In genomic region chr15:75114327-75114726, GRCh38 we compare ENCODE assay signal across 1 cellular context.
TF ChIP-seq lines count a peak whose summit lies in the region.

No MANE protein-coding gene starts in this region.

TF ChIP-seq in GM12878, 131 proteins besides CTCF, POLR2A, EP300 and RAD21 (continued from another document):
- peak; percentile 30; the same call in 1 of the 2 replicates for TF ChIP-seq PKNOX1 (IDR thresholded peaks at IDR 0.05)
- no peak for TF ChIP-seq ZNF207 (IDR thresholded peaks at IDR 0.05; ENCODE audit: borderline replicate concordance)
- peak; percentile 64; the same call in 1 of the 2 replicates for TF ChIP-seq TCF3 (IDR thresholded peaks at IDR 0.05; ENCODE audit: borderline replicate concordance, insufficient read depth, low read depth, low read length)
- TF ChIP-seq PRDM15 (CRISPR knock-in tag; IDR thresholded peaks at IDR 0.05): no peak
- no peak for TF ChIP-seq TARDBP (IDR thresholded peaks at IDR 0.05; ENCODE audit: borderline replicate concordance)
- TF ChIP-seq PBX3 (IDR thresholded peaks at IDR 0.05; ENCODE audit: insufficient replicate concordance, low read depth, low read length): peak; percentile 29
